In genomic region chr18:36912887-36913286, GRCh38 we compare ENCODE assay signal across 24 cellular contexts.
DNase-seq lines count a peak whose midpoint lies in the region; ATAC-seq and TF ChIP-seq lines count a peak whose summit lies in the region.
"Had no signal": no experiment of that assay in that cellular context is flagged by ENCODE, and none has a peak within 500 bp of the region (broad histone marks: within the 10 kb centered on the region; RNA-seq: fewer than 3 reads in every experiment).

No MANE protein-coding gene starts in this region.

- no peaks in the 10 kb centered on the region for H3K9me2 ChIP-seq in SU-DHL-6 (replicated peaks; ENCODE audit: insufficient read depth, low read length)

- no peaks in the 10 kb centered on the region for H4K20me1 ChIP-seq in SU-DHL-6 (ENCODE audit: low read depth, low read length)

- no peaks in the 10 kb centered on the region for H3F3A ChIP-seq in SU-DHL-6 (ENCODE audit: insufficient read depth)

- H3K9me3 Mint-ChIP-seq in activated T-cell treated with anti-CD3 and anti-CD28 coated beads, Interleukin-2, amount 50 U/mL, for 24 hours: no peaks in the 10 kb centered on the region
- peaks cover 3% of the 10 kb centered on the region for H3K9me3 Mint-ChIP-seq in stimulated activated memory B cell treated with anti-CD40 and anti-IgM and Interleukin-4, amounts not matched to agents 10 μg/mL and 1 μg/mL and 100 μg/mL, for 72 hours

- H3K27me3 ChIP-seq in SU-DHL-6 (ENCODE audit: low read length) (no peaks in the 10 kb centered on the region), Peyer's patch (no peaks in the 10 kb centered on the region)
- H3K27me3 ChIP-seq: adrenal gland, breast epithelium, heart right ventricle, uterus had no signal

- no peaks in the 10 kb centered on the region for H3K27me3 Mint-ChIP-seq in activated T-cell treated with anti-CD3 and anti-CD28 coated beads, Interleukin-2, amount 50 U/mL, for 24 hours
- H3K27me3 Mint-ChIP-seq in stimulated activated memory B cell treated with anti-CD40 and anti-IgM and Interleukin-4, amounts not matched to agents 10 μg/mL and 1 μg/mL and 100 μg/mL, for 72 hours: no peaks in the 10 kb centered on the region
- H3K27me3 Mint-ChIP-seq: CD4-positive, CD25-positive, alpha-beta regulatory T cell; T-cell had no signal

- H3K36me3 Mint-ChIP-seq in activated T-cell treated with anti-CD3 and anti-CD28 coated beads, Interleukin-2, amount 50 U/mL, for 24 hours (ENCODE audit: low read depth): peaks cover 28% of the 10 kb centered on the region
- H3K36me3 Mint-ChIP-seq in stimulated activated memory B cell treated with anti-CD40 and anti-IgM and Interleukin-4, amounts not matched to agents 10 μg/mL and 1 μg/mL and 100 μg/mL, for 72 hours: peaks cover 31% of the 10 kb centered on the region

- no peaks in the 10 kb centered on the region for H3K79me2 ChIP-seq in SU-DHL-6 (ENCODE audit: insufficient read depth, low read length)

- H3K9ac ChIP-seq in SU-DHL-6 (ENCODE audit: low read length): no peak overlapping the region

- no peak for DNase-seq in activated T-cell treated with anti-CD3 and anti-CD28 coated beads, Interleukin-2, amount 50 U/mL, for 24 hours
- DNase-seq in activated T-cell treated with anti-CD3 and anti-CD28 coated beads, Interleukin-2, amount 50 U/mL, for 1 hour: no peak
- peak; percentile 65 for DNase-seq in KBM-7
- DNase-seq in GM13977 (ENCODE audit: low spot score): no peak
- DNase-seq in Peyer's patch: no peak
- DNase-seq in NCI-H526 (lab: John Stamatoyannopoulos, UW): no peak
- DNase-seq: ACHN; activated CD4-positive, alpha-beta T cell treated with anti-CD3 and anti-CD28 coated beads, Interleukin-2, amount 50 U/mL, for 4 hours; activated T-cell treated with anti-CD3 and anti-CD28 coated beads, Interleukin-2, amount 50 U/mL, for 48 hours; adrenal gland; CD4-positive, CD25-positive, alpha-beta regulatory T cell; cortex of kidney; heart right ventricle; left ventricle myocardium inferior; mucosa of descending colon; NCI-H1417 treated with DMSO at 0.1 percent for 48 hours; stimulated activated CD4-positive, alpha-beta T cell treated with anti-CD3 and anti-CD28 coated beads, Interleukin-2, amount 100 ng/mL, for 48 hours; substantia nigra; T-cell; uterus had no signal

- peaks cover 23% of the 10 kb centered on the region for H3K4me1 Mint-ChIP-seq in activated T-cell treated with anti-CD3 and anti-CD28 coated beads, Interleukin-2, amount 50 U/mL, for 24 hours (ENCODE audit: low read depth)
- peaks cover 16% of the 10 kb centered on the region for H3K4me1 Mint-ChIP-seq in stimulated activated memory B cell treated with anti-CD40 and anti-IgM and Interleukin-4, amounts not matched to agents 10 μg/mL and 1 μg/mL and 100 μg/mL, for 72 hours

- in situ Hi-C loops in KBM-7 (cut with MboI; ENCODE audit: low pct_unique_long_range_greater_than_20kb, low sequenced_read_pairs) (no loop called here), GM13977 (cut with MboI; ENCODE audit: low pct_unique_long_range_greater_than_20kb, low sequenced_read_pairs, unreplicated experiment) (no loop called here)

- H3K36me3 ChIP-seq in SU-DHL-6 (ENCODE audit: low read length): no peaks in the 10 kb centered on the region
- H3K36me3 ChIP-seq in Peyer's patch: no peaks in the 10 kb centered on the region
- H3K36me3 ChIP-seq: adrenal gland, breast epithelium, left ventricle myocardium inferior, uterus had no signal

- no peaks in the 10 kb centered on the region for H3K4me1 ChIP-seq in Peyer's patch
- H3K4me1 ChIP-seq: adrenal gland, breast epithelium, heart right ventricle, left ventricle myocardium inferior, uterus had no signal

- peak overlapping the region; percentile 26 for H3K4me2 ChIP-seq in SU-DHL-6 (ENCODE audit: low read depth, low read length, poor library complexity, severe bottlenecking)

- peak overlapping the region; percentile 60 for H2AFZ ChIP-seq in SU-DHL-6 (ENCODE audit: low read depth, low read length, severe bottlenecking)

- H3K27ac ChIP-seq in SU-DHL-6 (ENCODE audit: low read depth, low read length) (no peak overlapping the region), Peyer's patch (no peak overlapping the region)
- H3K27ac ChIP-seq: adrenal gland, breast epithelium, heart right ventricle, left ventricle myocardium inferior, skin epidermis, uterus had no signal

- no peak for TF ChIP-seq CTCF in SU-DHL-6 (IDR thresholded peaks at IDR 0.05; ENCODE audit: insufficient read depth, low read length, poor library complexity, severe bottlenecking)
- TF ChIP-seq CTCF in GM13977 (IDR thresholded peaks at IDR 0.05; ENCODE audit: extremely low read depth, insufficient read depth, missing control alignments): no peak
- no peak for TF ChIP-seq CTCF in Peyer's patch (IDR thresholded peaks at IDR 0.05)

- no peak for ATAC-seq in stimulated activated memory B cell treated with anti-CD40 and anti-IgM and Interleukin-4, amounts not matched to agents 10 μg/mL and 1 μg/mL and 100 μg/mL, for 72 hours
- ATAC-seq: heart right ventricle, mucosa of descending colon, T-cell had no signal

- H3K4me3 ChIP-seq in SU-DHL-6 (ENCODE audit: insufficient read depth, low read length, poor library complexity, severe bottlenecking) (no peak overlapping the region), Peyer's patch (no peak overlapping the region)
- H3K4me3 ChIP-seq: adrenal gland, breast epithelium, heart right ventricle, left ventricle myocardium inferior, mucosa of descending colon, skin epidermis, uterus had no signal

- peak overlapping the region; percentile 61 for H3K27ac Mint-ChIP-seq in activated T-cell treated with anti-CD3 and anti-CD28 coated beads, Interleukin-2, amount 50 U/mL, for 24 hours
- H3K27ac Mint-ChIP-seq in stimulated activated memory B cell treated with anti-CD40 and anti-IgM and Interleukin-4, amounts not matched to agents 10 μg/mL and 1 μg/mL and 100 μg/mL, for 72 hours: peak overlapping the region; percentile 1

- no peak for TF ChIP-seq POLR2A in Peyer's patch (IDR thresholded peaks at IDR 0.05)

- no peaks in the 10 kb centered on the region for H3K9me3 ChIP-seq in SU-DHL-6 (ENCODE audit: insufficient read depth, low read length)
- no peaks in the 10 kb centered on the region for H3K9me3 ChIP-seq in Peyer's patch
- H3K9me3 ChIP-seq: adrenal gland, breast epithelium, left ventricle myocardium inferior, mucosa of descending colon, uterus had no signal

- H3K4me3 Mint-ChIP-seq in activated T-cell treated with anti-CD3 and anti-CD28 coated beads, Interleukin-2, amount 50 U/mL, for 24 hours: no peak overlapping the region
- H3K4me3 Mint-ChIP-seq in stimulated activated memory B cell treated with anti-CD40 and anti-IgM and Interleukin-4, amounts not matched to agents 10 μg/mL and 1 μg/mL and 100 μg/mL, for 72 hours: no peak overlapping the region
- H3K4me3 Mint-ChIP-seq: CD4-positive, CD25-positive, alpha-beta regulatory T cell; T-cell had no signal
